ENCODE assay signal across 8 cellular contexts in the genomic region with DNA sequence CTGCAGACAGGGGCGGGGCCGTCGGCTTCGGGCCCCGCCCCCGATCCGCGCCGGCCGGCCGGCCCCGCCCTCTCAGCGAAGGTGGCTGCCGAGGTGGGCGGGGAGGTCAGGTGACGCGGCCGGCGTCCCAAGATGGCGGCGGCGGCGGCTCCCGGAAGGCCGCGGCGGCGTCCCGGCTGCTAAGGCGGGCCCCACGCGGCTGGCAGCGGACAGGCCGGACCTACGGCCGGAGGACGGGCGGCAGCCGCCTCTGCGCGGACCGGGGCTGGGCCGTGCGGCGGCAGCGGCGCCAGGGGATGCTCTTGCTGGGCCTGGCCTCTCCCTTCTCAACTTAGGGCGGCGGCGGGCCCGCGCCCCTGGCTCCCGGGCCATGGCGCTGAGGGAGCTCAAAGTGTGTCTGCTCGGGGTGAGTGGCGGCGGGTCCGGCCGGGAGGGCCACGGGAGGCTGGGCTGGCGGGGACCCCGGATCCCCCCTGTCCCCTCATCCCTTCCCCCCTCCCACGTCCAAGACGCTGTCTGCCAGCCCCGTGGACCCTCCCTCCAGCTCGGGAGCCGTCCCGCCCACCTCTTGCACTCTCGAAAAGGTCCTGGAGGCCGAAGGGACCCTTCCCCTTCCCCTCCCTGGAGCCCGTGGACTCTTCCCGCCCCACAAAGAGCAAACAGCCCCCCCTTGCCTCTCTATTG. TPM values are rescaled to one million over a fixed set of nuclear protein-coding genes. Genes with fewer than 3 reads are reported as not detected.
DNase-seq lines count a peak whose midpoint lies in the region; ATAC-seq and TF ChIP-seq lines count a peak whose summit lies in the region.

A gene with protein sequence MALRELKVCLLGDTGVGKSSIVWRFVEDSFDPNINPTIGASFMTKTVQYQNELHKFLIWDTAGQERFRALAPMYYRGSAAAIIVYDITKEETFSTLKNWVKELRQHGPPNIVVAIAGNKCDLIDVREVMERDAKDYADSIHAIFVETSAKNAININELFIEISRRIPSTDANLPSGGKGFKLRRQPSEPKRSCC (plus strand): TSS at position 109 of the 684 bp plus-strand sequence. CDS start 262 bp downstream, at position 371.

- peaks cover 21% of the 10 kb centered on the region for H3K36me3 Mint-ChIP-seq in GM23338 (ENCODE audit: low read depth)
- peaks cover 13% of the 10 kb centered on the region for H3K36me3 Mint-ChIP-seq in progenitor cell of endocrine pancreas (ENCODE audit: insufficient read depth)

- H3K4me1 Mint-ChIP-seq in GM23338, result peaks cover 5% of the 10 kb centered on the region
- peaks cover 11% of the 10 kb centered on the region for H3K4me1 Mint-ChIP-seq in progenitor cell of endocrine pancreas (ENCODE audit: low read depth)

- 0 out of 2 replicates have a peak, but pooled peaks cover 2% of the 10 kb centered on the region for H3F3A ChIP-seq in GM23338 (replicated peaks; ENCODE audit: low read depth)

- H3K9me3 ChIP-seq in adrenal gland (replicated peaks in 1 of 3) (no peaks in the 10 kb centered on the region), upper lobe of left lung (no peaks in the 10 kb centered on the region)

- TF ChIP-seq CTCF in GM23338 (conservative IDR thresholded peaks at IDR 0.05; ENCODE audit: low read depth in 2 of 2) (no peak), adrenal gland (IDR thresholded peaks at IDR 0.05) (no peak), progenitor cell of endocrine pancreas (IDR thresholded peaks at IDR 0.05; ENCODE audit: unreplicated experiment) (no peak), upper lobe of left lung (IDR thresholded peaks at IDR 0.05) (peak in 1 of 6 experiments; percentile 26)

- TF ChIP-seq POLR2A in adrenal gland (IDR thresholded peaks at IDR 0.05) (peak; percentile 88 to 93), upper lobe of left lung (IDR thresholded peaks at IDR 0.05) (peak in 3 of 4 donors; percentile 86 to 92 (median 88))

- peak within 1 kb of the TSS; percentile 78; the same call in 1 of the 2 replicates for H3K27ac Mint-ChIP-seq in GM23338
- peak within 1 kb of the TSS; percentile 95 for H3K27ac Mint-ChIP-seq in progenitor cell of endocrine pancreas

- no peaks in the 10 kb centered on the region for H3K27me3 ChIP-seq in GM23338 (ENCODE audit: insufficient read depth)
- no peaks in the 10 kb centered on the region for H3K27me3 ChIP-seq in adrenal gland
- no peaks in the 10 kb centered on the region for H3K27me3 ChIP-seq in upper lobe of left lung

- ATAC-seq in GM23338 (peak; percentile 75), left cardiac atrium (peak; percentile 93 to 97), upper lobe of left lung (ENCODE audit: low FRiP score in 2 of 2) (peak; percentile 93 to 96)

- WGBS in adrenal gland, 4 donors, result 0 to 1% (median 0%) methylated on average over 2 to 71 of the region's 72 CpGs
- 0% methylated on average over 3 to 33 of the region's 72 CpGs for WGBS in upper lobe of left lung, 2 donors

- no peaks in the 10 kb centered on the region for H3K27me3 Mint-ChIP-seq in GM23338 (ENCODE audit: insufficient read depth, low read depth, poor library complexity)
- no peaks in the 10 kb centered on the region for H3K27me3 Mint-ChIP-seq in progenitor cell of endocrine pancreas

- peak within 1 kb of the TSS; percentile 99 for H3K4me2 ChIP-seq in GM23338

- no peaks in the 10 kb centered on the region; the same call in 1 of the 2 replicates for H4K20me1 ChIP-seq in GM23338 (replicated peaks; ENCODE audit: insufficient read depth)

- peaks cover 10% of the 10 kb centered on the region for H3K4me1 ChIP-seq in GM23338 (ENCODE audit: insufficient read depth)
- peaks cover 0 to 34% of the 10 kb centered on the region in 2 donors for H3K4me1 ChIP-seq in adrenal gland (replicated peaks in 1 of 2)
- H3K4me1 ChIP-seq in upper lobe of left lung, result peaks cover 32 to 56% (median 41%) of the 10 kb centered on the region in 4 donors

- intact Hi-C loops in adrenal gland (cut with DNase I) (loop anchor here (5.0 to 10.0 kb wide), 2 partner anchors 52 to 135 kb away; no protein-coding TSS in a partner anchor), left cardiac atrium (cut with DNase I) (loop anchor here in 1 of 2 donors (10.0 kb wide), 1 partner anchor 75 kb away; a partner anchor contains a TSS)

- H3K4me3 ChIP-seq in GM23338 (peak within 1 kb of the TSS; percentile 98), adrenal gland (peak within 1 kb of the TSS; percentile 91 to 98 (median 95)), upper lobe of left lung (peak within 1 kb of the TSS; percentile 81 to 100 (median 90))

- H3K79me2 ChIP-seq in GM23338 (replicated peaks; ENCODE audit: insufficient read depth), result peaks cover 28% of the 10 kb centered on the region

- peak within 1 kb of the TSS; percentile 89 for H3K4me3 Mint-ChIP-seq in GM23338
- peak within 1 kb of the TSS; percentile 89 for H3K4me3 Mint-ChIP-seq in progenitor cell of endocrine pancreas (ENCODE audit: low read depth)

- H3K27ac ChIP-seq in GM23338 (ENCODE audit: low read depth) (peak within 1 kb of the TSS; percentile 69; the same call in 1 of the 2 replicates), adrenal gland (peak within 1 kb of the TSS in 4 of 5 donors; percentile 62 to 95 (median 86)), upper lobe of left lung (peak within 1 kb of the TSS; percentile 90 to 93 (median 92))

- no peaks in the 10 kb centered on the region for H3K9me2 ChIP-seq in GM23338 (ENCODE audit: insufficient read depth)

- H3K36me3 ChIP-seq in GM23338 (ENCODE audit: insufficient read depth) (no peaks in the 10 kb centered on the region), adrenal gland (replicated peaks in 1 of 2) (peaks cover 0 to 24% of the 10 kb centered on the region in 2 donors), upper lobe of left lung (peaks cover 0 to 26% (median 12%) of the 10 kb centered on the region in 4 donors)

- DNase-seq in GM04504 (ENCODE audit: low read depth) (peak; percentile 60), GM23338 (ENCODE audit: low spot score) (peak; percentile 88), LoVo (ENCODE audit: low spot score) (peak; percentile 88), T-helper 1 cell (peak; percentile 75 to 92 (median 80)), adrenal gland (peak; percentile 74 to 86 (median 83)), left cardiac atrium (peak; percentile 87), progenitor cell of endocrine pancreas (ENCODE audit: low spot score, unreplicated experiment) (peak; percentile 67), upper lobe of left lung (peak; percentile 91 to 96)

- H3K9me3 Mint-ChIP-seq in GM23338, result no peaks in the 10 kb centered on the region
- no peaks in the 10 kb centered on the region for H3K9me3 Mint-ChIP-seq in progenitor cell of endocrine pancreas (ENCODE audit: low read depth)

- H2AFZ ChIP-seq in GM23338, result peak within 1 kb of the TSS; percentile 90

- no peak for TF ChIP-seq EP300 in upper lobe of left lung (IDR thresholded peaks at IDR 0.05)

TF ChIP-seq in GM23338, 12 proteins besides CTCF, POLR2A, EP300 and RAD21:
- no peak for TF ChIP-seq EZH2phosphoT487 (IDR thresholded peaks at IDR 0.05; ENCODE audit: unreplicated experiment)
- TF ChIP-seq ZNF114 (CRISPR knock-in tag; IDR thresholded peaks at IDR 0.05), result no peak
- TF ChIP-seq POLR2AphosphoS5 (IDR thresholded peaks at IDR 0.05; ENCODE audit: low read depth), result peak; percentile 63; the same call in 1 of the 2 replicates
- TF ChIP-seq CREB1 (CRISPR knock-in tag; IDR thresholded peaks at IDR 0.05; ENCODE audit: low read depth), result peak; percentile 45; the same call in 1 of the 2 replicates

RNA-seq across cellular contexts. Expression of the gene that starts here (rescaled TPM):
- total RNA-seq in GM23338 (2014; rRNA removed; shearing (Covaris generic)), result 6.0 and 6.8 TPM in 2 replicates
- 3.1 and 3.3 TPM in 2 replicates for polyA plus RNA-seq in GM23338 (2016; fragmentation: Nextera tagmentation; extraction: Ambion mirVana)
- total RNA-seq in adrenal gland, result 10 to 100 TPM; 22.4 to 46.3 (median 28.2) TPM
- polyA plus RNA-seq in adrenal gland, result 10 to 100 TPM in 1 of 3 donors, 1 to 10 TPM in 2; 6.7 to 31.9 (median 8.0) TPM
- 10 to 100 TPM in 1 of 2 donors, 1 to 10 TPM in 1; 9.5 to 10.3 TPM for total RNA-seq in left cardiac atrium
- total RNA-seq in progenitor cell of endocrine pancreas, result 17.1 and 17.9 TPM in 2 replicates
- total RNA-seq in upper lobe of left lung, result 10 to 100 TPM in 5 of 6 donors, 1 to 10 TPM in 1; 9.9 to 27.8 (median 21.1) TPM

Comparison
In these comparisons a context has a peak if more than half of its experiments do, and no peak if none do; other contexts are left out.
1. Peak in every context shown above with its lines: DNase-seq, ATAC-seq, H3K4me3 ChIP-seq and H3K27ac ChIP-seq.